Comparison of ENCODE assay signal across 21 cellular contexts in the genomic region with DNA sequence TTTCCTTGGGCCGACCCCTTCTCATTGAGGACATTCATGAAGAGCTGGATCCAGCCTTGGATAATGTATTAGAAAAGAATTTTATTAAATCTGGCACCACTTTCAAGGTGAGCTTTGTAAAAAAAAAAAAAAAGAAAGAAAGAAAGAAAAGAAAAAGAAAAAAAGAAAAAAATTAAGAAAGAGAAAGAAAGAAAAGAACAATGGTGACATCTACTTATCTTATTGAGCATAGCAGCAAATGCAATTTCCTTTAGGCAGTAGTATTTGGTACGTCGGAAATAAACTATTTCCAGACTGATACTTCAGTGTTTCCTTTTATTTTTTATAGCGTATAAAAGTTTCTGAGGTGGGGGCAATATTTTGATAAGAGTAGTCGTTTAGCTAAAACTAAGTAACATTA.
"Had no signal": no experiment of that assay in that cellular context is flagged by ENCODE, and none has a peak within 500 bp of the region (broad histone marks: within the 10 kb centered on the region; RNA-seq: fewer than 3 reads in every experiment).

No MANE protein-coding gene starts in this region.

- H3K27ac ChIP-seq: epithelial cell of prostate, esophagus muscularis mucosa, gastroesophageal sphincter, neural progenitor cell, pancreas, stomach had no signal

- H2AFZ ChIP-seq: neural progenitor cell had no signal

- H3K4me2 ChIP-seq: neural progenitor cell had no signal

- H3K27me3 ChIP-seq: gastroesophageal sphincter, neural progenitor cell, pancreas had no signal

- ATAC-seq: gastroesophageal sphincter; left lobe of liver; mucosa of descending colon; naive thymus-derived CD8-positive, alpha-beta T cell; pancreas; right cardiac atrium had no signal

- FAIRE-seq: endometrium, pancreas had no signal

- H3K4me3 ChIP-seq: esophagus muscularis mucosa, gastroesophageal sphincter, mucosa of descending colon, neural progenitor cell, pancreas, stomach had no signal

- H3K4me1 ChIP-seq: esophagus muscularis mucosa, gastroesophageal sphincter, pancreas, stomach had no signal

- H3K36me3 ChIP-seq: esophagus muscularis mucosa, gastroesophageal sphincter, neural progenitor cell, pancreas, stomach had no signal

- H3K9me3 ChIP-seq: esophagus muscularis mucosa, gastroesophageal sphincter, mucosa of descending colon, pancreas, stomach had no signal

- H3K9ac ChIP-seq: neural progenitor cell had no signal

- DNase-seq: effector memory CD4-positive, alpha-beta T cell; glutamatergic neuron; islet precursor cell; mammary epithelial cell; mucosa of descending colon; naive thymus-derived CD8-positive, alpha-beta T cell; nucleus accumbens; pancreas; right cardiac atrium; small intestine; stimulated activated CD4-positive, alpha-beta T cell treated with anti-CD3 and anti-CD28 coated beads, Interleukin-12 subunit alpha, Interleukin-12 subunit beta, amount 100 ng/mL, for 4 hours; stimulated activated naive CD4-positive, alpha-beta T cell; stomach; substantia nigra; trophoblast cell had no signal
